Comparison of ENCODE assay signal across 8 cellular contexts in the genomic region with DNA sequence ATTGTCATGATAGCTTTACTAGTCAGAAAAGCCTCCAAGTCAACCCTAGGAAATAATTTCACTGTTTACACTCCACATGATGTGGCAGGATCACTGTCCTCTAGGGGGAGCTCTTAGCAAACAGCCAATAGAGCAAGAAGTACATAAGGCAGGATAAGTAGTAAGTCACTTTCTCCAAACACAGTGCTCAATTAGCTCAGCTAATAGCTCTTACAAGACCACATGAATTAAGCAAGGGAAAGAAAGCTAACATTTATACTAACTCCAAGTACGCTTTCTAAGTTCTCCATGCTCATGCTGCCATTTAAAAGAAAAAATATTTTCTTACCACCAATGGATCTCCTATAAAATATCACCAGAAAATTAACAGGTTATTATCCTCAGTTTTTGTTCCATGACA.
DNase-seq lines count a peak whose midpoint lies in the region; ATAC-seq, FAIRE-seq and TF ChIP-seq lines count a peak whose summit lies in the region.

No MANE protein-coding gene starts in this region.

- BruUV-seq in mammary epithelial cell (replicated peaks; lab: Mats Ljungman, UMichigan) = no TSS peak

- TF ChIP-seq RAD21 in A549 (conservative IDR thresholded peaks at IDR 0.05 in 1 of 2, IDR thresholded peaks at IDR 0.05 in 1 of 2) = no peak

- H3K4me3 ChIP-seq in A549 (no peak overlapping the region), mammary epithelial cell (replicated peaks in 1 of 3; ENCODE audit: insufficient read depth in 1 of 3, low read depth in 2 of 3, low read length in 3 of 3) (no peak overlapping the region)

- H3K9ac ChIP-seq in mammary epithelial cell (ENCODE audit: insufficient read depth, low read length) = no peak overlapping the region

- peak; percentile 56 for TF ChIP-seq CTCF in A549 (IDR thresholded peaks at IDR 0.05)
- TF ChIP-seq CTCF in GM12801 (IDR thresholded peaks at IDR 0.05; ENCODE audit: extremely low read depth, insufficient read length) = peak; percentile 87
- TF ChIP-seq CTCF in mammary epithelial cell (conservative IDR thresholded peaks at IDR 0.05 in 1 of 2, IDR thresholded peaks at IDR 0.05 in 1 of 2; ENCODE audit: extremely low read depth in 1 of 2, insufficient read depth in 1 of 2, low read depth in 1 of 2, low read length in 2 of 2) = peak; percentile 87 to 91

- no peaks in the 10 kb centered on the region for H3K79me2 ChIP-seq in mammary epithelial cell (ENCODE audit: insufficient read depth, low read length)

- ATAC-seq in A549 = peak; percentile 59 to 79; a peak in 4 of 6 replicates

- POLR2A ChIA-PET in A549 (lab: Yijun Ruan, JAX) = no interaction called here

- in situ Hi-C loops in mammary epithelial cell (cut with MboI; ENCODE audit: low sequenced_read_pairs in 2 of 2) = loop anchor here in 1 of 2 donors (25.0 kb wide), 1 partner anchor 307 kb away; no protein-coding TSS in a partner anchor

- CTCF ChIA-PET in A549 (lab: Yijun Ruan, JAX) (interaction anchor here (0.6 to 2.3 kb wide), 14 partner anchors 13 to 371 kb away, joined by 3 to 12 read pairs (median 3); no protein-coding TSS in a partner anchor), mammary epithelial cell (lab: Charles Lee; ENCODE audit: low non-redundant PET) (interaction anchor here (0.6 to 0.7 kb wide), 3 partner anchors 22 to 161 kb away, joined by 3 to 5 read pairs (median 3); no protein-coding TSS in a partner anchor)

- H3K27me3 ChIP-seq in mammary epithelial cell (ENCODE audit: insufficient read depth, low read length) = no peaks in the 10 kb centered on the region

- peak; percentile 2 to 61 for DNase-seq in A549 (ENCODE audit: low read depth in 1 of 2, low spot score in 1 of 2)
- peak; percentile 22 for DNase-seq in NCI-H1105 (lab: John Stamatoyannopoulos, UW)
- DNase-seq in T-helper 2 cell = peak in 4 of 5 experiments; percentile 12 to 75 (median 20)
- DNase-seq in mammary epithelial cell = peak; percentile 49
- peak; percentile 61 to 65 for DNase-seq in lung microvascular endothelial cell (ENCODE audit: low read depth in 2 of 2)
- peak in 5 of 6 experiments; percentile 5 to 69 (median 21) for DNase-seq in stimulated activated naive CD4-positive, alpha-beta T cell (lab: John Stamatoyannopoulos, UW)
- DNase-seq in ureter (ENCODE audit: low spot score) = no peak

- no peak for TF ChIP-seq EP300 in A549 (IDR thresholded peaks at IDR 0.05)

- no peaks in the 10 kb centered on the region for H4K20me1 ChIP-seq in mammary epithelial cell (ENCODE audit: insufficient read depth, low read length)

- no peak overlapping the region for H2AFZ ChIP-seq in mammary epithelial cell (ENCODE audit: low read depth, low read length)

- TF ChIP-seq POLR2A in A549 (IDR thresholded peaks at IDR 0.05; ENCODE audit: low read length) = no peak

- 5% methylated on average over 1 of the region's 1 CpG for WGBS in A549 (ENCODE audit: missing lambda C conversion rate)
- 17% methylated on average over 1 of the region's 1 CpG for WGBS in mammary epithelial cell (ENCODE audit: low coverage, missing lambda C conversion rate)

- H3K27ac ChIP-seq in A549 = no peak overlapping the region
- no peak overlapping the region for H3K27ac ChIP-seq in mammary epithelial cell (ENCODE audit: insufficient read depth, low read depth, low read length)

- H3K36me3 ChIP-seq in mammary epithelial cell (ENCODE audit: insufficient read depth, low read length) = no peaks in the 10 kb centered on the region

- intact Hi-C loops in mammary epithelial cell (cut with micrococcal nuclease) = loop anchor here (1.0 kb wide), 3 partner anchors 110 to 304 kb away; partner anchors contain the start of genes CEPT1 and DRAM2

- H3K4me2 ChIP-seq in A549 (no peak overlapping the region), mammary epithelial cell (ENCODE audit: insufficient read depth, low read depth, low read length) (no peak overlapping the region)

- H3K9me3 ChIP-seq in A549 (no peaks in the 10 kb centered on the region), mammary epithelial cell (replicated peaks; ENCODE audit: insufficient read depth, low read length) (no peaks in the 10 kb centered on the region)

- FAIRE-seq in A549 (lab: Jason Lieb, UNC) = peak; percentile 23

- H3K4me1 ChIP-seq in A549 (no peaks in the 10 kb centered on the region), mammary epithelial cell (ENCODE audit: insufficient read depth, low read length) (no peaks in the 10 kb centered on the region)

- dilution Hi-C loops in mammary epithelial cell (cut with HindIII; ENCODE audit: low sequenced_read_pairs) = no loop called here

TF ChIP-seq in A549, 52 proteins besides CTCF, POLR2A, EP300 and RAD21:
- TF ChIP-seq TFCP2L1 (CRISPR knock-in tag; IDR thresholded peaks at IDR 0.05) (no peak), CBX8 (IDR thresholded peaks at IDR 0.05) (no peak), NPAS2 (CRISPR knock-in tag; IDR thresholded peaks at IDR 0.05; ENCODE audit: borderline replicate concordance) (no peak), NR3C1 (IDR thresholded peaks at IDR 0.05) (no peak), NFE2L2 (conservative IDR thresholded peaks at IDR 0.05; ENCODE audit: low read length) (no peak), HOXB13 (CRISPR knock-in tag; IDR thresholded peaks at IDR 0.05; ENCODE audit: low read depth) (no peak), BHLHE40 (IDR thresholded peaks at IDR 0.05; ENCODE audit: low read depth, low read length) (no peak), HDAC2 (IDR thresholded peaks at IDR 0.05) (no peak), CEBPB (IDR thresholded peaks at IDR 0.05) (no peak), HES2 (IDR thresholded peaks at IDR 0.05) (no peak), USF2 (IDR thresholded peaks at IDR 0.05) (no peak), HOXB5 (CRISPR knock-in tag; IDR thresholded peaks at IDR 0.05) (no peak), EHMT2 (IDR thresholded peaks at IDR 0.05; ENCODE audit: low read depth) (no peak), MAFK (IDR thresholded peaks at IDR 0.05; ENCODE audit: partially characterized antibody) (no peak), POLR2AphosphoS2 (conservative IDR thresholded peaks at IDR 0.05; ENCODE audit: low read length) (no peak)
- TF ChIP-seq, protein P1, sequence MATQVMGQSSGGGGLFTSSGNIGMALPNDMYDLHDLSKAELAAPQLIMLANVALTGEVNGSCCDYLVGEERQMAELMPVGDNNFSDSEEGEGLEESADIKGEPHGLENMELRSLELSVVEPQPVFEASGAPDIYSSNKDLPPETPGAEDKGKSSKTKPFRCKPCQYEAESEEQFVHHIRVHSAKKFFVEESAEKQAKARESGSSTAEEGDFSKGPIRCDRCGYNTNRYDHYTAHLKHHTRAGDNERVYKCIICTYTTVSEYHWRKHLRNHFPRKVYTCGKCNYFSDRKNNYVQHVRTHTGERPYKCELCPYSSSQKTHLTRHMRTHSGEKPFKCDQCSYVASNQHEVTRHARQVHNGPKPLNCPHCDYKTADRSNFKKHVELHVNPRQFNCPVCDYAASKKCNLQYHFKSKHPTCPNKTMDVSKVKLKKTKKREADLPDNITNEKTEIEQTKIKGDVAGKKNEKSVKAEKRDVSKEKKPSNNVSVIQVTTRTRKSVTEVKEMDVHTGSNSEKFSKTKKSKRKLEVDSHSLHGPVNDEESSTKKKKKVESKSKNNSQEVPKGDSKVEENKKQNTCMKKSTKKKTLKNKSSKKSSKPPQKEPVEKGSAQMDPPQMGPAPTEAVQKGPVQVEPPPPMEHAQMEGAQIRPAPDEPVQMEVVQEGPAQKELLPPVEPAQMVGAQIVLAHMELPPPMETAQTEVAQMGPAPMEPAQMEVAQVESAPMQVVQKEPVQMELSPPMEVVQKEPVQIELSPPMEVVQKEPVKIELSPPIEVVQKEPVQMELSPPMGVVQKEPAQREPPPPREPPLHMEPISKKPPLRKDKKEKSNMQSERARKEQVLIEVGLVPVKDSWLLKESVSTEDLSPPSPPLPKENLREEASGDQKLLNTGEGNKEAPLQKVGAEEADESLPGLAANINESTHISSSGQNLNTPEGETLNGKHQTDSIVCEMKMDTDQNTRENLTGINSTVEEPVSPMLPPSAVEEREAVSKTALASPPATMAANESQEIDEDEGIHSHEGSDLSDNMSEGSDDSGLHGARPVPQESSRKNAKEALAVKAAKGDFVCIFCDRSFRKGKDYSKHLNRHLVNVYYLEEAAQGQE (IDR thresholded peaks at IDR 0.05) = no peak
- TF ChIP-seq, protein P2, sequence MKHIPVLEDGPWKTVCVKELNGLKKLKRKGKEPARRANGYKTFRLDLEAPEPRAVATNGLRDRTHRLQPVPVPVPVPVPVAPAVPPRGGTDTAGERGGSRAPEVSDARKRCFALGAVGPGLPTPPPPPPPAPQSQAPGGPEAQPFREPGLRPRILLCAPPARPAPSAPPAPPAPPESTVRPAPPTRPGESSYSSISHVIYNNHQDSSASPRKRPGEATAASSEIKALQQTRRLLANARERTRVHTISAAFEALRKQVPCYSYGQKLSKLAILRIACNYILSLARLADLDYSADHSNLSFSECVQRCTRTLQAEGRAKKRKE (CRISPR knock-in tag; IDR thresholded peaks at IDR 0.05; ENCODE audit: low read depth) = no peak
